In genomic region chr17:5286846-5287245, GRCh38 we compare ENCODE assay signal across 24 cellular contexts. TPM values are rescaled to one million over a fixed set of nuclear protein-coding genes. Genes with fewer than 3 reads are reported as not detected.
DNase-seq lines count a peak whose midpoint lies in the region; ATAC-seq and TF ChIP-seq lines count a peak whose summit lies in the region.
"Had no signal": no experiment of that assay in that cellular context is flagged by ENCODE, and none has a peak within 500 bp of the region (broad histone marks: within the 10 kb centered on the region; RNA-seq: fewer than 3 reads in every experiment).

No MANE protein-coding gene starts in this region.

- no peak overlapping the region for H3K18ac ChIP-seq in H9 (ENCODE audit: insufficient read length, low read depth, low read length)

- no peak overlapping the region for H3K23ac ChIP-seq in H9 (ENCODE audit: insufficient read length, low read depth, low read length)

- H2BK120ac ChIP-seq in H9 (ENCODE audit: low read depth, low read length, poor library complexity, severe bottlenecking) = no peak overlapping the region

- no peak overlapping the region for H2AK5ac ChIP-seq in H9 (ENCODE audit: insufficient read length, low read length)

- TF ChIP-seq CTCF in 22Rv1 (IDR thresholded peaks at IDR 0.05) (no peak), H9 (conservative IDR thresholded peaks at IDR 0.05) (no peak), nephron progenitor cell (IDR thresholded peaks at IDR 0.05) (no peak), GM13976 (IDR thresholded peaks at IDR 0.05; ENCODE audit: borderline replicate concordance, control extremely low read depth, extremely low read depth, insufficient read depth, missing control alignments) (no peak)

- H3K9ac ChIP-seq in H9 (ENCODE audit: extremely low read depth, insufficient read length, low read length) = no peak overlapping the region

- in situ Hi-C loops in GM13976 (cut with MboI; ENCODE audit: low sequenced_read_pairs, unreplicated experiment) = no loop called here

- no peak overlapping the region for H2BK15ac ChIP-seq in H9 (ENCODE audit: low read depth, low read length)

- no peak overlapping the region for H2BK20ac ChIP-seq in H9 (ENCODE audit: low read depth, low read length, poor library complexity, severe bottlenecking)

- DNase-seq in H9 (peak; percentile 67), nephron progenitor cell (no peak), GM13976 (ENCODE audit: low spot score) (no peak), germinal center (ENCODE audit: low spot score) (no peak)
- DNase-seq in activated naive CD8-positive, alpha-beta T cell treated with anti-CD3 and anti-CD28 coated beads, Interleukin-2, amount 50 U/mL, for 24 hours = no peak
- no peak for DNase-seq in activated CD8-positive, alpha-beta memory T cell treated with anti-CD3 and anti-CD28 coated beads, Interleukin-2, amount 10 ng/mL, durations not matched to agents 7 days and 5 days
- no peak for DNase-seq in stimulated activated CD4-positive, alpha-beta T cell treated with anti-CD3 and anti-CD28 coated beads, Interleukin-12 subunit alpha, Interleukin-12 subunit beta, amount 100 ng/mL, for 4 hours
- DNase-seq: activated naive CD4-positive, alpha-beta T cell treated with anti-CD3 and anti-CD28 coated beads, Interleukin-2, amount 50 U/mL, for 16 hours; activated T-cell treated with anti-CD3 and anti-CD28 coated beads, Interleukin-2, amount 50 U/mL, for 48 hours; C1 segment of cervical spinal cord; effector CD8-positive, alpha-beta T cell; esophagus squamous epithelium; H7; NCI-H1417; NCI-H524 treated with DMSO at 0.1 percent for 48 hours; stimulated activated CD4-positive, alpha-beta T cell treated with anti-CD3 and anti-CD28 coated beads, Interleukin-4, amount 100 ng/mL, for 24 hours; T-helper 9 cell; upper lobe of right lung had no signal

- no peak overlapping the region for H2BK12ac ChIP-seq in H9 (ENCODE audit: insufficient read length, low read depth, low read length)

- H4K5ac ChIP-seq in H9 (ENCODE audit: insufficient read length, low read depth, low read length) = no peak overlapping the region

- no CpG with 5 or more reads among the region's 3 CpGs for WGBS in H9 (ENCODE audit: extremely low coverage, insufficient read length, low lambda C conversion rate)

- peaks cover 3% of the 10 kb centered on the region; the same call in 1 of the 2 replicates for H3K4me1 ChIP-seq in H9 (ENCODE audit: insufficient read depth, low read length)

- no peak overlapping the region for H3T11ph ChIP-seq in H9 (ENCODE audit: low read length)

- H3K4me3 Mint-ChIP-seq in H9 (no peak overlapping the region), nephron progenitor cell (no peak overlapping the region)
- H3K4me3 Mint-ChIP-seq in activated naive CD8-positive, alpha-beta T cell treated with anti-CD3 and anti-CD28 coated beads, Interleukin-2, amount 50 U/mL, for 24 hours = no peak overlapping the region
- no peak overlapping the region for H3K4me3 Mint-ChIP-seq in activated CD8-positive, alpha-beta memory T cell treated with anti-CD3 and anti-CD28 coated beads, Interleukin-2, amount 10 ng/mL, durations not matched to agents 7 days and 5 days

- H3K9me3 ChIP-seq in H9 (ENCODE audit: control insufficient read depth, low read depth, low read length) = no peaks in the 10 kb centered on the region
- H3K9me3 ChIP-seq: esophagus squamous epithelium, upper lobe of right lung had no signal

- no peak overlapping the region for H2AFZ ChIP-seq in H9 (ENCODE audit: low read length)

- peaks cover 4% of the 10 kb centered on the region for H3K23me2 ChIP-seq in H9 (ENCODE audit: insufficient read length, low read depth, low read length, poor library complexity, severe bottlenecking)

- H3K27me3 Mint-ChIP-seq in H9 (ENCODE audit: low read depth) (no peaks in the 10 kb centered on the region), nephron progenitor cell (ENCODE audit: low read depth, poor library complexity) (no peaks in the 10 kb centered on the region)
- H3K27me3 Mint-ChIP-seq in activated naive CD8-positive, alpha-beta T cell treated with anti-CD3 and anti-CD28 coated beads, Interleukin-2, amount 50 U/mL, for 24 hours = peaks cover 2% of the 10 kb centered on the region
- H3K27me3 Mint-ChIP-seq in activated CD8-positive, alpha-beta memory T cell treated with anti-CD3 and anti-CD28 coated beads, Interleukin-2, amount 10 ng/mL, durations not matched to agents 7 days and 5 days = no peaks in the 10 kb centered on the region

- H3K36me3 Mint-ChIP-seq in H9 (ENCODE audit: insufficient read depth in 1 of 3, low read depth in 3 of 3) = peaks cover 0 to 15% (median 4%) of the 10 kb centered on the region in 3 experiments; a peak in 6 of 7 replicates
- H3K36me3 Mint-ChIP-seq in activated naive CD8-positive, alpha-beta T cell treated with anti-CD3 and anti-CD28 coated beads, Interleukin-2, amount 50 U/mL, for 24 hours (ENCODE audit: low read depth) = peaks cover 33% of the 10 kb centered on the region
- peaks cover 53% of the 10 kb centered on the region for H3K36me3 Mint-ChIP-seq in nephron progenitor cell (ENCODE audit: low read depth)
- H3K36me3 Mint-ChIP-seq in activated CD8-positive, alpha-beta memory T cell treated with anti-CD3 and anti-CD28 coated beads, Interleukin-2, amount 10 ng/mL, durations not matched to agents 7 days and 5 days = peaks cover 13% of the 10 kb centered on the region

- no peak for ATAC-seq in activated naive CD8-positive, alpha-beta T cell treated with anti-CD3 and anti-CD28 coated beads, Interleukin-2, amount 50 U/mL, for 24 hours
- no peak for ATAC-seq in activated CD8-positive, alpha-beta memory T cell treated with anti-CD3 and anti-CD28 coated beads, Interleukin-2, amount 10 ng/mL, durations not matched to agents 7 days and 5 days
- ATAC-seq: GM12878, upper lobe of right lung had no signal

- peak overlapping the region; percentile 33 for H3K27ac ChIP-seq in 22Rv1
- no peak overlapping the region for H3K27ac ChIP-seq in H9 (ENCODE audit: insufficient read length, low read depth, low read length)
- H3K27ac ChIP-seq: esophagus squamous epithelium, RWPE1, upper lobe of right lung had no signal

- H3K27me3 ChIP-seq in H9 (ENCODE audit: insufficient read depth, low read length) = no peaks in the 10 kb centered on the region
- H3K27me3 ChIP-seq: esophagus squamous epithelium, upper lobe of right lung had no signal

- H2BK5ac ChIP-seq in H9 (ENCODE audit: insufficient read length, low read length) = no peak overlapping the region

- H3K4me2 ChIP-seq in H9 (ENCODE audit: insufficient read depth, insufficient read length, low read length) = no peak overlapping the region

- H3K27ac Mint-ChIP-seq in H9 (peak overlapping the region; percentile 0 to 30 (median 23); a peak in 5 of 7 replicates), nephron progenitor cell (peak overlapping the region; percentile 84)
- H3K27ac Mint-ChIP-seq in activated naive CD8-positive, alpha-beta T cell treated with anti-CD3 and anti-CD28 coated beads, Interleukin-2, amount 50 U/mL, for 24 hours = peak overlapping the region; percentile 20
- H3K27ac Mint-ChIP-seq in activated CD8-positive, alpha-beta memory T cell treated with anti-CD3 and anti-CD28 coated beads, Interleukin-2, amount 10 ng/mL, durations not matched to agents 7 days and 5 days = no peak overlapping the region

- H3K4me1 Mint-ChIP-seq in H9 (peaks cover 45 to 47% of the 10 kb centered on the region in 2 experiments), nephron progenitor cell (peaks cover 25% of the 10 kb centered on the region)
- H3K4me1 Mint-ChIP-seq in activated naive CD8-positive, alpha-beta T cell treated with anti-CD3 and anti-CD28 coated beads, Interleukin-2, amount 50 U/mL, for 24 hours = peaks cover 65% of the 10 kb centered on the region
- H3K4me1 Mint-ChIP-seq in activated CD8-positive, alpha-beta memory T cell treated with anti-CD3 and anti-CD28 coated beads, Interleukin-2, amount 10 ng/mL, durations not matched to agents 7 days and 5 days = peaks cover 30% of the 10 kb centered on the region

- no peak overlapping the region for H4K8ac ChIP-seq in H9 (replicated peaks; ENCODE audit: insufficient read length, low read depth, low read length)

- H3K79me1 ChIP-seq in H9 (ENCODE audit: insufficient read depth, low read depth, low read length, poor library complexity, severe bottlenecking) = peaks cover 3% of the 10 kb centered on the region

- H3K9me3 Mint-ChIP-seq in H9 (no peaks in the 10 kb centered on the region), nephron progenitor cell (peaks cover 6% of the 10 kb centered on the region)
- H3K9me3 Mint-ChIP-seq in activated naive CD8-positive, alpha-beta T cell treated with anti-CD3 and anti-CD28 coated beads, Interleukin-2, amount 50 U/mL, for 24 hours = no peaks in the 10 kb centered on the region
- H3K9me3 Mint-ChIP-seq in activated CD8-positive, alpha-beta memory T cell treated with anti-CD3 and anti-CD28 coated beads, Interleukin-2, amount 10 ng/mL, durations not matched to agents 7 days and 5 days (ENCODE audit: low read depth) = no peaks in the 10 kb centered on the region

- H3K14ac ChIP-seq in H9 (ENCODE audit: insufficient read depth, low read length) = no peak overlapping the region

- CTCF ChIA-PET in activated CD8-positive, alpha-beta memory T cell treated with anti-CD3 and anti-CD28 coated beads, Interleukin-2, amount 10 ng/mL, durations not matched to agents 7 days and 5 days (lab: Charles Lee) = no interaction called here

- no peaks in the 10 kb centered on the region for H4K20me1 ChIP-seq in H9 (ENCODE audit: control insufficient read depth, insufficient read depth, insufficient read length)

- peaks cover 33% of the 10 kb centered on the region; the same call in 1 of the 2 replicates for H3K79me2 ChIP-seq in H9 (ENCODE audit: insufficient read depth, low read length)

- H3K56ac ChIP-seq in H9 (ENCODE audit: insufficient read length, low read depth, low read length) = no peak overlapping the region

- no peak overlapping the region for H3K4ac ChIP-seq in H9 (ENCODE audit: low read depth, low read length)

- no peak overlapping the region for H4K91ac ChIP-seq in H9 (ENCODE audit: insufficient read length, low read depth, low read length)

RNA-seq across cellular contexts. Expression of gene RABEP1, which starts 4.8 kb away (rescaled TPM):
- 44.6 and 46.9 TPM in 2 replicates for total RNA-seq in H9 (2021)
- 10 to 100 TPM; 35.1 to 38.0 TPM for total RNA-seq in activated CD8-positive, alpha-beta memory T cell treated with anti-CD3 and anti-CD28 coated beads, Interleukin-2, amount 10 ng/mL, durations not matched to agents 7 days and 5 days

RNA-seq across cellular contexts. Expression of gene SCIMP, which starts 52.2 kb away (rescaled TPM):
- not detected in 2 replicates for total RNA-seq in H9 (2021)
- not detected for total RNA-seq in activated CD8-positive, alpha-beta memory T cell treated with anti-CD3 and anti-CD28 coated beads, Interleukin-2, amount 10 ng/mL, durations not matched to agents 7 days and 5 days
- total RNA-seq: A673, chondrocyte, H7, pulmonary artery endothelial cell had no signal
